ENCODE assay signal across 8 cellular contexts in genomic region chr6:151389640-151390275, GRCh38. TPM values are rescaled to one million over a fixed set of nuclear protein-coding genes. Genes with fewer than 3 reads are reported as not detected.
A peak's percentile ranks its signal among the peaks of the same experiment; 100 is the strongest.
DNase-seq lines count a peak whose midpoint lies in the region; ATAC-seq and TF ChIP-seq lines count a peak whose summit lies in the region.

No MANE protein-coding gene starts in this region.

- TF ChIP-seq CTCF in right lobe of liver (IDR thresholded peaks at IDR 0.05) = no peak

- peak overlapping the region; percentile 98 for H3K4me3 Mint-ChIP-seq in T-helper 17 cell

- WGBS in ectodermal cell, 2 experiments = 0% methylated on average over 54 of the region's 54 CpGs
- under 1% methylated on average over 23 of the region's 54 CpGs for WGBS in right lobe of liver (ENCODE audit: insufficient coverage, low coverage, low lambda C conversion rate, missing lambda C conversion rate)

- peak overlapping the region; percentile 86 for H3K4me3 ChIP-seq in MG63
- peak overlapping the region; percentile 94 for H3K4me3 ChIP-seq in ectodermal cell (ENCODE audit: insufficient read depth, low read depth, low read length)
- peak overlapping the region; percentile 72 to 96 (median 85) for H3K4me3 ChIP-seq in right lobe of liver

- peaks cover 36% of the 10 kb centered on the region for H3K4me1 Mint-ChIP-seq in T-helper 17 cell

- intact Hi-C loops in right lobe of liver (cut with DNase I) = no loop called here

- peak; percentile 52 for DNase-seq in stimulated activated CD4-positive, alpha-beta T cell treated with anti-CD3 and anti-CD28 coated beads, Interleukin-4, amount 100 ng/mL, for 24 hours
- DNase-seq in stimulated activated CD4-positive, alpha-beta T cell treated with anti-CD3 and anti-CD28 coated beads, Interleukin-1b, Interleukin-23, amount 100 ng/mL, for 48 hours = no peak
- peak; percentile 61 for DNase-seq in HEK293T (ENCODE audit: extremely low spot score)
- DNase-seq in MG63 = peak; percentile 59
- peak in 1 of 3 donors; percentile 20 for DNase-seq in T-helper 17 cell
- DNase-seq in right lobe of liver = peak in 2 of 3 donors; percentile 52 to 63
- peak; percentile 63 for DNase-seq in stromal cell of bone marrow (ENCODE audit: low read depth)

- H3K36me3 Mint-ChIP-seq in T-helper 17 cell (ENCODE audit: low read depth) = no peaks in the 10 kb centered on the region

- POLR2A ChIA-PET in HEK293T (lab: Yijun Ruan, JAX) = interaction anchor here (0.6 to 2.0 kb wide), 8 partner anchors 11 to 375 kb away, joined by 3 to 14 read pairs (median 4); partner anchors contain the start of gene RMND1

- H3K9me3 ChIP-seq in MG63 (no peaks in the 10 kb centered on the region), T-helper 17 cell (ENCODE audit: control insufficient read depth, low read length, poor library complexity, severe bottlenecking) (no peaks in the 10 kb centered on the region), ectodermal cell (ENCODE audit: control insufficient read depth, low read length) (no peaks in the 10 kb centered on the region), right lobe of liver (no peaks in the 10 kb centered on the region)

- H3K27ac Mint-ChIP-seq in T-helper 17 cell = peak overlapping the region; percentile 93

- ATAC-seq in T-helper 17 cell (no peak), right lobe of liver (peak; percentile 3 to 17 (median 8))

- H3K27me3 Mint-ChIP-seq in T-helper 17 cell = no peaks in the 10 kb centered on the region

- no peaks in the 10 kb centered on the region for H3K27me3 ChIP-seq in MG63
- H3K27me3 ChIP-seq in ectodermal cell (ENCODE audit: control insufficient read depth, insufficient read depth, low read length, poor library complexity, severe bottlenecking) = no peaks in the 10 kb centered on the region
- no peaks in the 10 kb centered on the region for H3K27me3 ChIP-seq in right lobe of liver

- TF ChIP-seq POLR2A in right lobe of liver (IDR thresholded peaks at IDR 0.05) = peak; percentile 90

- CTCF ChIA-PET in HEK293T (lab: Yijun Ruan, JAX) = no interaction called here

- H3K27ac ChIP-seq in ectodermal cell (ENCODE audit: insufficient read depth, low read depth, low read length, poor library complexity, severe bottlenecking) (peak overlapping the region; percentile 100), right lobe of liver (peak overlapping the region; percentile 87 to 98 (median 96))

- H3K36me3 ChIP-seq in MG63 (peaks cover 38% of the 10 kb centered on the region), ectodermal cell (ENCODE audit: control insufficient read depth, insufficient read depth, low read length) (no peaks in the 10 kb centered on the region), right lobe of liver (no peaks in the 10 kb centered on the region)

- peaks cover 18% of the 10 kb centered on the region for H3K4me1 ChIP-seq in ectodermal cell (ENCODE audit: control insufficient read depth, insufficient read depth, low read length)
- H3K4me1 ChIP-seq in right lobe of liver = peaks cover 0 to 23% (median 8%) of the 10 kb centered on the region in 4 donors

TF ChIP-seq in HEK293T, 16 proteins besides CTCF, POLR2A, EP300 and RAD21:
- TF ChIP-seq BHLHE40 (IDR thresholded peaks at IDR 0.05; ENCODE audit: borderline replicate concordance) (no peak), L3MBTL2 (conservative IDR thresholded peaks at IDR 0.05) (peak; percentile 41; the same call in 1 of the 2 replicates), CTBP1 (IDR thresholded peaks at IDR 0.05; ENCODE audit: borderline replicate concordance) (no peak), NFRKB (IDR thresholded peaks at IDR 0.05) (no peak), TARDBP (IDR thresholded peaks at IDR 0.05) (no peak)

RNA-seq across cellular contexts. Expression of gene ZBTB2, which starts 1.6 kb away (rescaled TPM):
- total RNA-seq in MG63 (2014; rRNA removed; shearing (Covaris generic); ENCODE audit: low replicate concordance) = 23.3 and 34.0 TPM in 2 replicates
- total RNA-seq in T-helper 17 cell = 10 to 100 TPM; 23.5 to 29.2 TPM
- polyA plus RNA-seq in ectodermal cell (2013, experiment 1 of 4) = 15.2 TPM
- 18.1 TPM for polyA plus RNA-seq in ectodermal cell (2013, experiment 2 of 4)
- 13.8 TPM for polyA plus RNA-seq in ectodermal cell (2013, experiment 3 of 4)
- 14.6 TPM for polyA plus RNA-seq in ectodermal cell (2013, experiment 4 of 4)
- total RNA-seq in right lobe of liver = 1 to 10 TPM; 3.2 to 6.0 (median 4.5) TPM
